8 cellular contexts compared by ENCODE assay signal in the genomic region with DNA sequence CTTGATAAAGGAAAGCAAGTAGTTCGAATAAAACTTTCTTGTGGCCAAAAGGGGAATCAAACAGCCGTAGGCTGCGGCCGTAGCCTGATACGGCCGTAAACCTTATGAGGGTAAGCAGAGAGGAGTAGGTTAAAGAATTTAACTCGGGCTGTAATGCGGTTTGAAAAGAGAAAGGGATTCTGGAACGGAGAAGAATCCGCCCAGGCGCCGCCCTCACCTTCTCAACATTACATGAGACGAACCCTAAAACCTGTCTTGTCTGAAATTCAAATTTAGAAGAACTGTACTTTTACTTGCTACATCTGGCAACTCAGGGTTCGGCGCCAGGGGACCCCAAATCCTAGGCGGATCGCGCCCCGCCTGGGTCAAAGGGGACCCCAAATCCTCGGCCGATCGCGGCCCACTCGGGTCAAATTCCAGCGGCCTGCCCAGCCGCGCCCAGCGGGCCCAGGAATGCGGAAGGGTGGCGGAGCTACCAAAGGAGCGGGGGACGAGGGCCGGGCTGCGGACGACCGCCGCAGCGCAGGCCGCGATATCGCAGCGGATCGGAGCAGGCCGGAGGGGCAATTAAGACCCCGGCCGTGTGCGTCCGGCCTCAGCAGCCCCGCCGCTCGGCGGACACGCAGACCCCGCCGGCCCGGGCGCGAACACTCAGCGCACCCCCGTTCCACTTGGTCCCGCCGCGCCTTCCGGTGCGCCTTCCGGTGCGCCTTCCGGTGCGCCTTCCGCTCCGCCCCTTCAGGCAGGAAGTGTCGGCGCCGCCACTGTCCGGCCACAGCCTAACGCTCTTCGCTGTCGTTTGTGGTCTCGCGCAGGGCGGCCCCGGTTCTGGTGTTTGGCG. TPM values are rescaled to one million over a fixed set of nuclear protein-coding genes. Genes with fewer than 3 reads are reported as not detected.
DNase-seq lines count a peak whose midpoint lies in the region; ATAC-seq and TF ChIP-seq lines count a peak whose summit lies in the region.

A gene (plus strand): TSS at position 741 of the 841 bp plus-strand sequence. CDS start 10,766 bp downstream, outside the sequence.

- no peaks in the 10 kb centered on the region for H3K9me3 Mint-ChIP-seq in natural killer cell treated with Interleukin-12 subunit alpha and Interleukin-12 subunit beta and Interleukin-15 and Interleukin-18, amount 100 ng/mL, for 72 hours
- H3K9me3 Mint-ChIP-seq in stimulated activated naive CD8-positive, alpha-beta T cell treated with anti-CD3 and anti-CD28 coated beads, Interleukin-15, amount 100 ng/mL, for 72 hours, result no peaks in the 10 kb centered on the region

- peak within 1 kb of the TSS; percentile 86 for H3K4me3 ChIP-seq in fibroblast of mammary gland (ENCODE audit: control insufficient read depth, low read depth, low read length)

- H3K27me3 Mint-ChIP-seq in natural killer cell treated with Interleukin-12 subunit alpha and Interleukin-12 subunit beta and Interleukin-15 and Interleukin-18, amount 100 ng/mL, for 72 hours, result no peaks in the 10 kb centered on the region
- H3K27me3 Mint-ChIP-seq in stimulated activated naive CD8-positive, alpha-beta T cell treated with anti-CD3 and anti-CD28 coated beads, Interleukin-15, amount 100 ng/mL, for 72 hours, result no peaks in the 10 kb centered on the region

- H3K4me3 Mint-ChIP-seq in natural killer cell treated with Interleukin-12 subunit alpha and Interleukin-12 subunit beta and Interleukin-15 and Interleukin-18, amount 100 ng/mL, for 72 hours, result peak within 1 kb of the TSS; percentile 100
- peak within 1 kb of the TSS; percentile 83 to 93 for H3K4me3 Mint-ChIP-seq in stimulated activated naive CD8-positive, alpha-beta T cell treated with anti-CD3 and anti-CD28 coated beads, Interleukin-15, amount 100 ng/mL, for 72 hours

- peak; percentile 82 for ATAC-seq in GM21360 (IDR thresholded peaks at IDR 0.05; ENCODE audit: unreplicated experiment)
- peak; percentile 91 to 95 for ATAC-seq in natural killer cell treated with Interleukin-12 subunit alpha and Interleukin-12 subunit beta and Interleukin-15 and Interleukin-18, amount 100 ng/mL, for 72 hours
- peak; percentile 84 for ATAC-seq in stimulated activated naive CD8-positive, alpha-beta T cell treated with anti-CD3 and anti-CD28 coated beads, Interleukin-15, amount 100 ng/mL, for 72 hours

- peaks cover 60 to 71% of the 10 kb centered on the region in 2 donors for H3K4me1 Mint-ChIP-seq in natural killer cell treated with Interleukin-12 subunit alpha and Interleukin-12 subunit beta and Interleukin-15 and Interleukin-18, amount 100 ng/mL, for 72 hours (ENCODE audit: low read depth in 2 of 2)
- peaks cover 80% of the 10 kb centered on the region for H3K4me1 Mint-ChIP-seq in stimulated activated naive CD8-positive, alpha-beta T cell treated with anti-CD3 and anti-CD28 coated beads, Interleukin-15, amount 100 ng/mL, for 72 hours

- TF ChIP-seq CTCF in fibroblast of mammary gland (conservative IDR thresholded peaks at IDR 0.05; ENCODE audit: control insufficient read depth, insufficient read depth, low read depth, low read length), result no peak

- peaks cover 27% of the 10 kb centered on the region for H3K36me3 Mint-ChIP-seq in natural killer cell treated with Interleukin-12 subunit alpha and Interleukin-12 subunit beta and Interleukin-15 and Interleukin-18, amount 100 ng/mL, for 72 hours

- DNase-seq in DMS 273 (lab: John Stamatoyannopoulos, UW; ENCODE audit: unreplicated experiment), result peak; percentile 93
- DNase-seq in HT1080 (ENCODE audit: low read depth), result peak; percentile 79
- DNase-seq in RKO (ENCODE audit: low spot score), result peak; percentile 84
- peak; percentile 60 to 70 for DNase-seq in activated T-helper 1 cell treated with anti-CD3 and anti-CD28 coated beads, Interleukin-2, amount 50 U/mL, for 16 hours (ENCODE audit: low read depth in 1 of 2, low spot score in 1 of 2)
- peak; percentile 55 for DNase-seq in fibroblast of mammary gland (ENCODE audit: low read depth)
- peak; percentile 91 for DNase-seq in natural killer cell treated with Interleukin-12 subunit alpha and Interleukin-12 subunit beta and Interleukin-15 and Interleukin-18, amount 100 ng/mL, for 72 hours (ENCODE audit: low spot score)
- DNase-seq in stimulated activated naive CD8-positive, alpha-beta T cell treated with anti-CD3 and anti-CD28 coated beads, Interleukin-15, amount 100 ng/mL, for 72 hours, result peak; percentile 79 to 81

- H3K27ac Mint-ChIP-seq in natural killer cell treated with Interleukin-12 subunit alpha and Interleukin-12 subunit beta and Interleukin-15 and Interleukin-18, amount 100 ng/mL, for 72 hours, result peak within 1 kb of the TSS; percentile 95 to 98
- peak within 1 kb of the TSS; percentile 99 for H3K27ac Mint-ChIP-seq in stimulated activated naive CD8-positive, alpha-beta T cell treated with anti-CD3 and anti-CD28 coated beads, Interleukin-15, amount 100 ng/mL, for 72 hours

RNA-seq across cellular contexts. Expression of the gene that starts here (rescaled TPM):
- total RNA-seq in HT1080 (2014; rRNA removed; shearing (Covaris generic)), result 353 and 399 TPM in 2 replicates
- 516 and 540 TPM in 2 replicates for polyA plus RNA-seq in HT1080 (2015; cell fraction: cytosol; rRNA removed)
- polyA plus RNA-seq in HT1080 (2015; cell fraction: nucleus; rRNA removed), result 279 and 297 TPM in 2 replicates
- 100 to 1,000 TPM; 192 to 310 TPM for total RNA-seq in natural killer cell treated with Interleukin-12 subunit alpha and Interleukin-12 subunit beta and Interleukin-15 and Interleukin-18, amount 100 ng/mL, for 72 hours

Comparison
In these comparisons a context has a peak if more than half of its experiments do, and no peak if none do; other contexts are left out.
1. Peak in every context shown above with its lines: DNase-seq, ATAC-seq and H3K4me3 ChIP-seq.